Comparison of ENCODE assay signal across 10 cellular contexts in the genomic region with DNA sequence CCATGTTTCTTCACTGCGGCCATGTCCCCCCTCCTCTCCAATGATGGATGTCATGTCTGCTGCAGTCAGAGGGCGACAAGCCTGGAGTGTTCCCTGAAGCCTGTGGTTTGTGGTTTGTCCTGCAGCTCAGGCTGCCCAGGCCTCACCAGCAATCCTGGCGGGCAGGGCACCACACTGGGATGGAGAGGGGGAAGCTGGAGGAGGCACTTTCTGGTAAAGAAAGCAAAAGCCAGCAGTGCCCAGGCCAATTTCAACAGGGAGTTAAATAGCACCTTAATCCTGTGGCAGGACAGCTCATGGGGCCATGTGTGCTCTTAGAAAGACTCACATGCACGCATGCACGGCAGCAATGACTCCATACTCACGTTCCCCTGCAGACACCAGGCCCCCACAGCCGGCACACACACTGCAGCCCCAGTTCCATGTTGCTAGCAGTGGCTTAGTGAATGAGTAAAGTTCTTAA.
A peak's percentile ranks its signal among the peaks of the same experiment; 100 is the strongest.
DNase-seq lines count a peak whose midpoint lies in the region; ATAC-seq and TF ChIP-seq lines count a peak whose summit lies in the region.
"Had no signal": no experiment of that assay in that cellular context is flagged by ENCODE, and none has a peak within 500 bp of the region (broad histone marks: within the 10 kb centered on the region; RNA-seq: fewer than 3 reads in every experiment).

No MANE protein-coding gene starts in this region.

- H3K4me1 ChIP-seq in SJCRH30, result peaks cover 29% of the 10 kb centered on the region

- H3K4me3 ChIP-seq in SJCRH30 (peak overlapping the region; percentile 25), fibroblast of villous mesenchyme (ENCODE audit: low read depth, low read length) (no peak overlapping the region)

- intact Hi-C loops in sciatic nerve (cut with DNase I), result no loop called here

- H3K27ac ChIP-seq in SJCRH30, result peak overlapping the region; percentile 80

- no peak for TF ChIP-seq CTCF in fibroblast of villous mesenchyme (IDR thresholded peaks at IDR 0.05; ENCODE audit: insufficient read depth, low read depth, low read length)

- ATAC-seq in sciatic nerve, result peak; percentile 8
- no peak for ATAC-seq in GM21381 (IDR thresholded peaks at IDR 0.05; ENCODE audit: unreplicated experiment)
- no peak for ATAC-seq in GM21526 (IDR thresholded peaks at IDR 0.05; ENCODE audit: low FRiP score, unreplicated experiment)
- ATAC-seq: activated CD8-positive, alpha-beta memory T cell treated with anti-CD3 and anti-CD28 coated beads, Interleukin-2, amount 10 ng/mL, durations not matched to agents 7 days and 5 days had no signal

- H3K27me3 ChIP-seq in SJCRH30, result no peaks in the 10 kb centered on the region

- no peaks in the 10 kb centered on the region for H3K36me3 ChIP-seq in SJCRH30

- peak; percentile 43 for DNase-seq in AG08396 (ENCODE audit: low spot score)
- peak; percentile 86 to 87 for DNase-seq in SJCRH30
- DNase-seq in fibroblast of villous mesenchyme (ENCODE audit: low read depth), result peak; percentile 20
- peak; percentile 56 for DNase-seq in sciatic nerve (ENCODE audit: low spot score)
- no peak for DNase-seq in effector CD4-positive, alpha-beta T cell
- DNase-seq in RPMI8226, result no peak
- DNase-seq: activated CD8-positive, alpha-beta memory T cell treated with anti-CD3 and anti-CD28 coated beads, Interleukin-2, amount 10 ng/mL, durations not matched to agents 7 days and 5 days; stimulated activated CD4-positive, alpha-beta T cell treated with anti-CD3 and anti-CD28 coated beads, Interleukin-4, amount 100 ng/mL, for 1 hour had no signal

- H3K9me3 ChIP-seq in SJCRH30 (replicated peaks), result no peaks in the 10 kb centered on the region

Comparison
In these comparisons a context has a peak if more than half of its experiments do, and no peak if none do; other contexts are left out.
1. DNase-seq: peak in AG08396 (single experiment), SJCRH30 (2 of 2), fibroblast of villous mesenchyme (single experiment) and sciatic nerve (single experiment); none in effector CD4-positive, alpha-beta T cell (single experiment) and RPMI8226 (single experiment).